Comparison of ENCODE assay signal across 8 cellular contexts in the genomic region with DNA sequence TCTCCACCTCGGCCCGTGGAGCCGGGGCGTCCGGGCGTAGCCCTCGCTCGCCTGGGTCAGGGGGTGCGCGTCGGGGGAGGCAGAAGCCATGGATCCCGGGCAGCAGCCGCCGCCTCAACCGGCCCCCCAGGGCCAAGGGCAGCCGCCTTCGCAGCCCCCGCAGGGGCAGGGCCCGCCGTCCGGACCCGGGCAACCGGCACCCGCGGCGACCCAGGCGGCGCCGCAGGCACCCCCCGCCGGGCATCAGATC. TPM values are rescaled to one million over a fixed set of nuclear protein-coding genes. Genes with fewer than 3 reads are reported as not detected.
A peak's percentile ranks its signal among the peaks of the same experiment; 100 is the strongest.
DNase-seq lines count a peak whose midpoint lies in the region; ATAC-seq, FAIRE-seq and TF ChIP-seq lines count a peak whose summit lies in the region.

No MANE protein-coding gene starts in this region.

- no peaks in the 10 kb centered on the region for H4K20me1 ChIP-seq in OCI-LY1 (ENCODE audit: insufficient read depth, low read length)

- TF ChIP-seq RAD21 in A549 (conservative IDR thresholded peaks at IDR 0.05 in 1 of 2, IDR thresholded peaks at IDR 0.05 in 1 of 2) = no peak

- H3K4me3 Mint-ChIP-seq in endothelial cell (ENCODE audit: unreplicated experiment) = no peak overlapping the region

- no peak overlapping the region; the same call in 1 of the 2 replicates for H2AFZ ChIP-seq in OCI-LY1 (ENCODE audit: low read length)

- H3K4me1 ChIP-seq in A549 (peaks cover 34% of the 10 kb centered on the region), OCI-LY1 (ENCODE audit: insufficient read depth, low read length, severe bottlenecking) (peaks cover 6% of the 10 kb centered on the region)

- peaks cover 11% of the 10 kb centered on the region for H3K27me3 Mint-ChIP-seq in endothelial cell (ENCODE audit: unreplicated experiment)

- H3K9me2 ChIP-seq in OCI-LY1 (ENCODE audit: low read depth, low read length) = no peaks in the 10 kb centered on the region

- no CpG with 5 or more reads among the region's 31 CpGs for WGBS in A549 (ENCODE audit: missing lambda C conversion rate)

- no peaks in the 10 kb centered on the region for H3K36me3 ChIP-seq in OCI-LY1 (ENCODE audit: insufficient read depth, low read length)

- no peak for FAIRE-seq in A549 (lab: Jason Lieb, UNC)

- no peak for TF ChIP-seq POLR2A in A549 (IDR thresholded peaks at IDR 0.05; ENCODE audit: low read length)

- H3K27ac Mint-ChIP-seq in endothelial cell (ENCODE audit: unreplicated experiment) = no peak overlapping the region

- H3K27ac ChIP-seq in A549 (peak overlapping the region; percentile 99), OCI-LY1 (ENCODE audit: low read depth, low read length, poor library complexity, severe bottlenecking) (no peak overlapping the region)

- no peaks in the 10 kb centered on the region; the same call in 1 of the 2 replicates for H3K27me3 ChIP-seq in OCI-LY1 (ENCODE audit: insufficient read depth, low read length)

- ATAC-seq in A549 (peak in 1 of 2 experiments; percentile 40; a peak in 1 of 6 replicates), GM19467 (IDR thresholded peaks at IDR 0.05; ENCODE audit: unreplicated experiment) (peak; percentile 36)

- DNase-seq in A549 (ENCODE audit: low read depth in 1 of 2, low spot score in 1 of 2) = no peak
- no peak for DNase-seq in fibroblast of the aortic adventitia (ENCODE audit: low read depth)
- DNase-seq in retinal pigment epithelial cell (ENCODE audit: low read depth) = no peak
- no peak for DNase-seq in endothelial cell (ENCODE audit: low spot score)
- DNase-seq in UCSD-AML1 (lab: John Stamatoyannopoulos, UW; ENCODE audit: unreplicated experiment) = no peak
- DNase-seq in NCI-H345 (lab: John Stamatoyannopoulos, UW) = no peak

- CTCF ChIA-PET in A549 (lab: Yijun Ruan, JAX) = interaction anchor here (0.9 to 2.2 kb wide), 2 partner anchors 56 to 158 kb away, joined by 5 to 9 read pairs; no protein-coding TSS in a partner anchor

- H3K4me2 ChIP-seq in A549 (peak overlapping the region; percentile 84), OCI-LY1 (ENCODE audit: low read length) (peak overlapping the region; percentile 82)

- no peaks in the 10 kb centered on the region for H3F3A ChIP-seq in OCI-LY1 (ENCODE audit: insufficient read depth, low read length)

- H3K79me2 ChIP-seq in OCI-LY1 (ENCODE audit: insufficient read depth, low read length) = no peaks in the 10 kb centered on the region

- H3K4me1 Mint-ChIP-seq in endothelial cell (ENCODE audit: unreplicated experiment) = peaks cover 23% of the 10 kb centered on the region

- peaks cover 13% of the 10 kb centered on the region for H3K36me3 Mint-ChIP-seq in endothelial cell (ENCODE audit: low read depth, unreplicated experiment)

- no peaks in the 10 kb centered on the region for H3K9me3 Mint-ChIP-seq in endothelial cell (ENCODE audit: unreplicated experiment)

- POLR2A ChIA-PET in A549 (lab: Yijun Ruan, JAX) = interaction anchor here (1.0 to 1.8 kb wide), 2 partner anchors 72 to 103 kb away, joined by 4 to 5 read pairs; no protein-coding TSS in a partner anchor

- H3K9me3 ChIP-seq in A549 (no peaks in the 10 kb centered on the region), OCI-LY1 (ENCODE audit: low read length) (no peaks in the 10 kb centered on the region)

- no peak overlapping the region; the same call in 1 of the 2 replicates for H3K9ac ChIP-seq in OCI-LY1 (ENCODE audit: low read length)

- H3K4me3 ChIP-seq in A549 = peak overlapping the region; percentile 90
- peak overlapping the region; percentile 73 for H3K4me3 ChIP-seq in OCI-LY1 (ENCODE audit: low read depth, low read length, poor library complexity, severe bottlenecking)
- peak overlapping the region; percentile 83 for H3K4me3 ChIP-seq in fibroblast of the aortic adventitia (ENCODE audit: low read depth, low read length)
- peak overlapping the region; percentile 90 for H3K4me3 ChIP-seq in retinal pigment epithelial cell (ENCODE audit: low read length)

- no peak for TF ChIP-seq CTCF in A549 (IDR thresholded peaks at IDR 0.05)
- TF ChIP-seq CTCF in OCI-LY1 (IDR thresholded peaks at IDR 0.05; ENCODE audit: low read length) = no peak
- TF ChIP-seq CTCF in fibroblast of the aortic adventitia (IDR thresholded peaks at IDR 0.05; ENCODE audit: insufficient read depth, low read length) = no peak
- no peak for TF ChIP-seq CTCF in retinal pigment epithelial cell (conservative IDR thresholded peaks at IDR 0.05; ENCODE audit: low read depth, low read length)
- no peak for TF ChIP-seq CTCF in endothelial cell (IDR thresholded peaks at IDR 0.05; ENCODE audit: unreplicated experiment)

- no peak for TF ChIP-seq EP300 in A549 (IDR thresholded peaks at IDR 0.05)

TF ChIP-seq in A549, 52 proteins besides CTCF, POLR2A, EP300 and RAD21:
- TF ChIP-seq JUN (IDR thresholded peaks at IDR 0.05) (no peak), ESRRA (IDR thresholded peaks at IDR 0.05; ENCODE audit: borderline replicate concordance, low read length) (no peak)
- TF ChIP-seq, protein P1, sequence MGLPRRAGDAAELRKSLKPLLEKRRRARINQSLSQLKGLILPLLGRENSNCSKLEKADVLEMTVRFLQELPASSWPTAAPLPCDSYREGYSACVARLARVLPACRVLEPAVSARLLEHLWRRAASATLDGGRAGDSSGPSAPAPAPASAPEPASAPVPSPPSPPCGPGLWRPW (IDR thresholded peaks at IDR 0.05) = no peak

RNA-seq across cellular contexts. Expression of a gene that starts 0.4 kb away (rescaled TPM):
- 48.0 and 73.6 TPM in 2 replicates for polyA plus RNA-seq in A549 (2011; rRNA removed)
- polyA plus RNA-seq in A549 (2012; cell fraction: cytosol; rRNA removed) = 23.1 and 30.4 TPM in 2 replicates
- polyA plus RNA-seq in A549 (2012; cell fraction: nucleus; rRNA removed) = 25.1 and 25.8 TPM in 2 replicates
- 36.4 to 40.4 TPM (median 39.6 TPM) in 3 replicates for polyA plus RNA-seq in A549 (2017; fragmentation: RNase III; extraction: RNeasy Plus Mini Kit Qiagen cat#74134 plus additional on column Dnase treatment)
- polyA minus RNA-seq in A549 (2011; rRNA and poly(A)+ RNA removed) = 140 and 142 TPM in 2 replicates
- 158 and 169 TPM in 2 replicates for total RNA-seq in fibroblast of the aortic adventitia (ENCODE audit: low replicate concordance)
- total RNA-seq in endothelial cell (ENCODE audit: unreplicated experiment) = 158 TPM
